In the genomic region with DNA sequence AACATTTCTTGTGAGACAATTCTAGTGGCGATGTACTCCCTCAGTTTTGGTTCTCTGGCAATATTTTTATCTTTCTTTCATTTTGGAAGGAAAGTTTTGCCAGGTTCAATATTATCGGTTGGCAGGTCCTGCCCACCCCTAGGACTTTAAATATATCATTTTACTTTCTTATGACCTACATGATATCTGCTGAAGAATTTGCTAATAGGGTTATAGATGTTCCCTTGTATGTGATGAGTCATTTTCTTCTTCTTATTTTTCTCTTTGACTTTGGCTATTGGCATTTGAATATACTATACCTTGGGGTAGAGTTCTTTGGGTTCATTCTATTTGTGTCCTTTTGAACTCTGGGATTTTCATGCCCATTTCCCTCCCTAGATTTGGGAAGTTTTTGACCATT, we compare ENCODE assay signal across 6 cellular contexts.
"Had no signal": no experiment of that assay in that cellular context is flagged by ENCODE, and none has a peak within 500 bp of the region (broad histone marks: within the 10 kb centered on the region; RNA-seq: fewer than 3 reads in every experiment).

No MANE protein-coding gene starts in this region.

- H3K4me3 ChIP-seq: GM23338, K562 had no signal

- DNase-seq: H9, HCEC 1CT, IMR-90, KG1 had no signal

- H3K4me2 ChIP-seq: GM23338 had no signal

- H2AFZ ChIP-seq: GM23338 had no signal

- ATAC-seq: GM23338, K562 had no signal
